8 cellular contexts compared by ENCODE assay signal in the genomic region with DNA sequence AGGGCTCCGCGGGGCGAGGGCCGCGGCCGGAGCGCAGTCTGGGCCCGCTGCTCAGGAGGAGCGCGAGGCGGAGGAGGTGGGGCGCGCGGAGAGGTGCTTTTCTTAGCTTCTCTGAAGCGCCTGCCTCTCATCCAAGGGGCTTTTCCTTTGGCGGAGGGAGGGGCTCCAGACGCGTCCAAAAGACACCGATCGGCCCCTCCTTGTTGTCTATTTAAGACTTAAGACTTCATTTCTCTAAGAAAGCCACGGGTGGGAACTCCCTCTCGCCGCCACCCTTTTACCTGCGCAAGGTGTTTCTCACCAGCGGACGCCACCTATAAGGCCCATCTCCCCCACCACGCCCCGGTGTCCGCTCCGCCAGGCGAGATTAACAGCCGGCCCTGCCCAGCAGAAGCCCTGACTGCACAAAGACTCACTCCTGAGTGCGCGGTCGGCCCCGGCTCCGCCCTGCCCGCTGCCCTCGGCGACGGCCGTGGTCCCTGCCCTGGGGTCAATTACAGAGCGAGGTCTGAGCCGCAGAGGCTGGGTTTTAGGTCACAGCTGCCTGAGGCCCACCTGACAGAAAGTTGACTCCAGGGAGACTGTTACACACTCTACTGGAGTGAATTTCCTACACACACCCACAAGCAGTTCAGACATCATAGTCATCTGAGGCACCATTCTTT. TPM values are rescaled to one million over a fixed set of nuclear protein-coding genes. Genes with fewer than 3 reads are reported as not detected.
DNase-seq lines count a peak whose midpoint lies in the region; ATAC-seq and TF ChIP-seq lines count a peak whose summit lies in the region.

A gene (minus strand): TSS at position 402 of the 665 bp plus-strand sequence. CDS start 450 bp downstream, outside the sequence.

- H3K4me3 ChIP-seq in brain microvascular endothelial cell (ENCODE audit: low read depth, low read length) (peak within 1 kb of the TSS; percentile 63), suprapubic skin (peak within 1 kb of the TSS; percentile 67), GM23248 (no peak within 1 kb of the TSS), foreskin fibroblast (ENCODE audit: low read depth in 1 of 2, low read length in 2 of 2) (no peak within 1 kb of the TSS)

- WGBS in suprapubic skin, result 2% methylated on average over 12 of the region's 44 CpGs
- 3 to 8% methylated on average over 43 to 44 of the region's 44 CpGs for WGBS in GM23248 (ENCODE audit: low coverage in 1 of 2, low lambda C conversion rate in 2 of 2, missing lambda C conversion rate in 2 of 2), 2 experiments

- no peak for ATAC-seq in GM19023 (IDR thresholded peaks at IDR 0.05; ENCODE audit: unreplicated experiment)

- H3K4me1 ChIP-seq in suprapubic skin (peaks cover 19% of the 10 kb centered on the region), GM23248 (ENCODE audit: insufficient read depth) (no peaks in the 10 kb centered on the region)

- no peak within 1 kb of the TSS for H2AFZ ChIP-seq in GM23248

- H3K9me2 ChIP-seq in GM23248 (ENCODE audit: insufficient read depth), result no peaks in the 10 kb centered on the region

- H3K79me2 ChIP-seq in GM23248 (ENCODE audit: insufficient read depth), result no peaks in the 10 kb centered on the region

- TF ChIP-seq POLR2A in suprapubic skin (IDR thresholded peaks at IDR 0.05), result no peak

- peak; percentile 62 for DNase-seq in KBM-7
- no peak for DNase-seq in brain microvascular endothelial cell
- peak; percentile 79 for DNase-seq in left kidney (ENCODE audit: low read depth, low spot score)
- DNase-seq in suprapubic skin (ENCODE audit: low spot score in 2 of 2), result peak; percentile 68 to 79
- DNase-seq in dermis blood vessel endothelial cell, result no peak
- DNase-seq in GM23248, result no peak
- no peak for DNase-seq in foreskin fibroblast

- H4K20me1 ChIP-seq in GM23248 (ENCODE audit: insufficient read depth), result no peaks in the 10 kb centered on the region

- peaks cover 21% of the 10 kb centered on the region for H3K27me3 ChIP-seq in brain microvascular endothelial cell (replicated peaks)
- peaks cover 11% of the 10 kb centered on the region for H3K27me3 ChIP-seq in suprapubic skin
- no peaks in the 10 kb centered on the region for H3K27me3 ChIP-seq in GM23248 (replicated peaks; ENCODE audit: insufficient read depth)

- H3K9me3 ChIP-seq in suprapubic skin (no peaks in the 10 kb centered on the region), GM23248 (ENCODE audit: low read depth) (no peaks in the 10 kb centered on the region)

- in situ Hi-C loops in KBM-7 (cut with MboI; ENCODE audit: low pct_unique_long_range_greater_than_20kb, low sequenced_read_pairs), result no loop called here
- in situ Hi-C loops in brain microvascular endothelial cell (cut with HindIII; ENCODE audit: low pct_ligation_motif_present, low sequenced_read_pairs), result no loop called here
- in situ Hi-C loops in GM23248 (cut with MboI), result no loop called here

- no peak within 1 kb of the TSS for H3K9ac ChIP-seq in GM23248

- no peak for TF ChIP-seq EP300 in suprapubic skin (IDR thresholded peaks at IDR 0.05)

- H3K4me2 ChIP-seq in GM23248 (ENCODE audit: unreplicated experiment), result no peak within 1 kb of the TSS

- no peaks in the 10 kb centered on the region for H3F3A ChIP-seq in GM23248 (ENCODE audit: insufficient read depth)

- TF ChIP-seq CTCF in brain microvascular endothelial cell (IDR thresholded peaks at IDR 0.05; ENCODE audit: low read depth, low read length, missing control alignments), result no peak
- no peak for TF ChIP-seq CTCF in suprapubic skin (IDR thresholded peaks at IDR 0.05)
- no peak for TF ChIP-seq CTCF in foreskin fibroblast (IDR thresholded peaks at IDR 0.05; ENCODE audit: low read depth, low read length)

- H3K27ac ChIP-seq in brain microvascular endothelial cell (no peak within 1 kb of the TSS), suprapubic skin (peak within 1 kb of the TSS; percentile 95), GM23248 (no peak within 1 kb of the TSS)

- H3K36me3 ChIP-seq in brain microvascular endothelial cell (replicated peaks), result no peaks in the 10 kb centered on the region
- no peaks in the 10 kb centered on the region for H3K36me3 ChIP-seq in suprapubic skin
- no peaks in the 10 kb centered on the region for H3K36me3 ChIP-seq in GM23248 (ENCODE audit: low read depth)

RNA-seq across cellular contexts. Expression of the gene that starts here (rescaled TPM):
- total RNA-seq in suprapubic skin, result 10 to 100 TPM; 26.2 to 36.4 (median 32.3) TPM
- 0.17 and 0.19 TPM in 2 replicates for total RNA-seq in dermis blood vessel endothelial cell
- not detected in 2 replicates for total RNA-seq in GM23248 (2014; rRNA removed; shearing (Covaris generic))
- polyA plus RNA-seq in GM23248 (2016; fragmentation: Nextera tagmentation; extraction: Ambion mirVana), result not detected in 2 replicates

Comparison
In these comparisons a context has a peak if more than half of its experiments do, and no peak if none do; other contexts are left out.
1. RNA of the gene that starts here (total RNA-seq): 26.2 to 36.4 TPM in suprapubic skin; 0.17 to 0.19 TPM in dermis blood vessel endothelial cell and not detected in GM23248; every median in the first group is over 10 times any median in the second.
2. DNase-seq: peak in KBM-7 (single experiment), left kidney (single experiment) and suprapubic skin (2 of 2); none in brain microvascular endothelial cell (single experiment), dermis blood vessel endothelial cell (single experiment), GM23248 (single experiment) and foreskin fibroblast (0 of 2).
3. H3K4me3 ChIP-seq: peak in brain microvascular endothelial cell (single experiment) and suprapubic skin (single experiment); none in GM23248 (single experiment) and foreskin fibroblast (0 of 2).